19 cellular contexts compared by ENCODE assay signal in genomic region chr20:46959821-46960220, GRCh38.
"Had no signal": no experiment of that assay in that cellular context is flagged by ENCODE, and none has a peak within 500 bp of the region (broad histone marks: within the 10 kb centered on the region; RNA-seq: fewer than 3 reads in every experiment).

No MANE protein-coding gene starts in this region.

- H3K27ac ChIP-seq: dorsolateral prefrontal cortex, gastrocnemius medialis had no signal

- H3K4me3 Mint-ChIP-seq: activated naive CD8-positive, alpha-beta T cell treated with anti-CD3 and anti-CD28 coated beads, Interleukin-2, amount 10 ng/mL, durations not matched to agents 7 days and 5 days; activated T-cell treated with anti-CD3 and anti-CD28 coated beads, Interleukin-2, amount 50 U/mL, for 72 hours; brain; mesothelial cell of epicardium; nephron; stimulated activated naive CD8-positive, alpha-beta T cell treated with anti-CD3 and anti-CD28 coated beads, Interleukin-15, Interleukin-2, amounts not matched to agents 100 ng/mL and 50 ng/mL, for 24 hours; T-helper 2 cell treated with Interferon-gamma antibody and Interleukin-4, amounts not matched to agents 5 μg/mL and 100 μg/mL, for 36 hours had no signal

- DNase-seq: activated CD4-positive, alpha-beta T cell treated with anti-CD3 and anti-CD28 coated beads, Interleukin-2, amount 50 U/mL, for 4 hours; activated gamma-delta T cell treated with Interleukin-2 at 50 U/mL for 16 hours; activated naive CD8-positive, alpha-beta T cell treated with anti-CD3 and anti-CD28 coated beads, Interleukin-2, amount 10 ng/mL, durations not matched to agents 7 days and 5 days; activated T-cell treated with anti-CD3 and anti-CD28 coated beads, Interleukin-2, amount 50 U/mL, for 72 hours; amygdala; caudate nucleus; dorsolateral prefrontal cortex; gastrocnemius medialis; head of caudate nucleus; kidney; stimulated activated CD4-positive, alpha-beta T cell treated with anti-CD3 and anti-CD28 coated beads, Interleukin-2, amount 100 ng/mL, for 24 hours; trophoblast cell had no signal

- H3K4me3 ChIP-seq: dorsolateral prefrontal cortex, gastrocnemius medialis had no signal

- H3K4me1 ChIP-seq: gastrocnemius medialis had no signal

- H3K27ac Mint-ChIP-seq: activated naive CD8-positive, alpha-beta T cell treated with anti-CD3 and anti-CD28 coated beads, Interleukin-2, amount 10 ng/mL, durations not matched to agents 7 days and 5 days; activated T-cell treated with anti-CD3 and anti-CD28 coated beads, Interleukin-2, amount 50 U/mL, for 72 hours; mesothelial cell of epicardium; nephron; progenitor cell of endocrine pancreas; stimulated activated naive CD8-positive, alpha-beta T cell treated with anti-CD3 and anti-CD28 coated beads, Interleukin-15, Interleukin-2, amounts not matched to agents 100 ng/mL and 50 ng/mL, for 24 hours; T-helper 2 cell treated with Interferon-gamma antibody and Interleukin-4, amounts not matched to agents 5 μg/mL and 100 μg/mL, for 36 hours had no signal

- H3K36me3 ChIP-seq: gastrocnemius medialis had no signal

- ATAC-seq: gastrocnemius medialis, left lobe of liver had no signal

- H3K36me3 Mint-ChIP-seq: activated naive CD8-positive, alpha-beta T cell treated with anti-CD3 and anti-CD28 coated beads, Interleukin-2, amount 10 ng/mL, durations not matched to agents 7 days and 5 days; brain had no signal

- H3K27me3 Mint-ChIP-seq: progenitor cell of endocrine pancreas had no signal
